ENCODE assay signal across 14 cellular contexts in genomic region chr9:84862308-84862707, GRCh38.
"Had no signal": no experiment of that assay in that cellular context is flagged by ENCODE, and none has a peak within 500 bp of the region (broad histone marks: within the 10 kb centered on the region; RNA-seq: fewer than 3 reads in every experiment).

No MANE protein-coding gene starts in this region.

- H3K9me3 ChIP-seq: adrenal gland, heart left ventricle, psoas muscle, right lobe of liver had no signal

- H3K36me3 Mint-ChIP-seq: activated naive CD4-positive, alpha-beta T cell treated with anti-CD3 and anti-CD28 coated beads, Interleukin-2, amount 10 ng/mL, durations not matched to agents 7 days and 5 days; naive B cell had no signal

- DNase-seq: activated CD4-positive, alpha-beta T cell treated with anti-CD3 and anti-CD28 coated beads, Interleukin-2, amount 10 ng/mL, durations not matched to agents 7 days and 5 days; activated CD4-positive, CD25-positive, alpha-beta regulatory T cell; activated CD8-positive, alpha-beta memory T cell treated with anti-CD3 and anti-CD28 coated beads for 24 hours; activated naive CD4-positive, alpha-beta T cell treated with anti-CD3 and anti-CD28 coated beads, Interleukin-2, amount 10 ng/mL, durations not matched to agents 7 days and 5 days; adrenal gland; naive B cell; psoas muscle; right lobe of liver; stimulated activated CD4-positive, alpha-beta T cell treated with anti-CD3 and anti-CD28 coated beads, Interleukin-1b, Interleukin-23, amount 100 ng/mL, for 48 hours; stimulated activated naive CD4-positive, alpha-beta T cell had no signal

- H3K9me3 Mint-ChIP-seq: activated CD4-positive, alpha-beta T cell treated with anti-CD3 and anti-CD28 coated beads, Interleukin-2, amount 10 ng/mL, durations not matched to agents 7 days and 5 days; activated naive CD4-positive, alpha-beta T cell treated with anti-CD3 and anti-CD28 coated beads, Interleukin-2, amount 10 ng/mL, durations not matched to agents 7 days and 5 days; central memory CD8-positive, alpha-beta T cell; dendritic cell treated with granulocyte-macrophage colony-stimulating factor and Interleukin-4, amounts not matched to agents 40 ng/mL and 50 ng/mL, for 4 days had no signal

- H3K4me3 Mint-ChIP-seq: activated CD4-positive, alpha-beta T cell treated with anti-CD3 and anti-CD28 coated beads, Interleukin-2, amount 10 ng/mL, durations not matched to agents 7 days and 5 days; activated naive CD4-positive, alpha-beta T cell treated with anti-CD3 and anti-CD28 coated beads, Interleukin-2, amount 10 ng/mL, durations not matched to agents 7 days and 5 days; central memory CD8-positive, alpha-beta T cell; dendritic cell treated with granulocyte-macrophage colony-stimulating factor and Interleukin-4, amounts not matched to agents 40 ng/mL and 50 ng/mL, for 4 days; naive B cell had no signal

- H3K27me3 ChIP-seq: adrenal gland, heart left ventricle, right lobe of liver had no signal

- H3K4me1 Mint-ChIP-seq: activated CD4-positive, alpha-beta T cell treated with anti-CD3 and anti-CD28 coated beads, Interleukin-2, amount 10 ng/mL, durations not matched to agents 7 days and 5 days; central memory CD8-positive, alpha-beta T cell; naive B cell had no signal

- H3K27ac ChIP-seq: adrenal gland, psoas muscle, right lobe of liver, SK-N-MC had no signal

- H3K27me3 Mint-ChIP-seq: activated CD4-positive, alpha-beta T cell treated with anti-CD3 and anti-CD28 coated beads, Interleukin-2, amount 10 ng/mL, durations not matched to agents 7 days and 5 days; activated naive CD4-positive, alpha-beta T cell treated with anti-CD3 and anti-CD28 coated beads, Interleukin-2, amount 10 ng/mL, durations not matched to agents 7 days and 5 days; dendritic cell treated with granulocyte-macrophage colony-stimulating factor and Interleukin-4, amounts not matched to agents 40 ng/mL and 50 ng/mL, for 4 days had no signal

- H3K4me1 ChIP-seq: adrenal gland, psoas muscle, right lobe of liver had no signal

- H3K36me3 ChIP-seq: adrenal gland, heart left ventricle, right lobe of liver had no signal

- ATAC-seq: right lobe of liver had no signal

- H3K27ac Mint-ChIP-seq: activated CD4-positive, alpha-beta T cell treated with anti-CD3 and anti-CD28 coated beads, Interleukin-2, amount 10 ng/mL, durations not matched to agents 7 days and 5 days; activated naive CD4-positive, alpha-beta T cell treated with anti-CD3 and anti-CD28 coated beads, Interleukin-2, amount 10 ng/mL, durations not matched to agents 7 days and 5 days; dendritic cell treated with granulocyte-macrophage colony-stimulating factor and Interleukin-4, amounts not matched to agents 40 ng/mL and 50 ng/mL, for 4 days; naive B cell had no signal

- H3K4me3 ChIP-seq: adrenal gland, heart left ventricle, psoas muscle, right lobe of liver, SK-N-MC had no signal
